1 cellular context compared by ENCODE assay signal in the genomic region with DNA sequence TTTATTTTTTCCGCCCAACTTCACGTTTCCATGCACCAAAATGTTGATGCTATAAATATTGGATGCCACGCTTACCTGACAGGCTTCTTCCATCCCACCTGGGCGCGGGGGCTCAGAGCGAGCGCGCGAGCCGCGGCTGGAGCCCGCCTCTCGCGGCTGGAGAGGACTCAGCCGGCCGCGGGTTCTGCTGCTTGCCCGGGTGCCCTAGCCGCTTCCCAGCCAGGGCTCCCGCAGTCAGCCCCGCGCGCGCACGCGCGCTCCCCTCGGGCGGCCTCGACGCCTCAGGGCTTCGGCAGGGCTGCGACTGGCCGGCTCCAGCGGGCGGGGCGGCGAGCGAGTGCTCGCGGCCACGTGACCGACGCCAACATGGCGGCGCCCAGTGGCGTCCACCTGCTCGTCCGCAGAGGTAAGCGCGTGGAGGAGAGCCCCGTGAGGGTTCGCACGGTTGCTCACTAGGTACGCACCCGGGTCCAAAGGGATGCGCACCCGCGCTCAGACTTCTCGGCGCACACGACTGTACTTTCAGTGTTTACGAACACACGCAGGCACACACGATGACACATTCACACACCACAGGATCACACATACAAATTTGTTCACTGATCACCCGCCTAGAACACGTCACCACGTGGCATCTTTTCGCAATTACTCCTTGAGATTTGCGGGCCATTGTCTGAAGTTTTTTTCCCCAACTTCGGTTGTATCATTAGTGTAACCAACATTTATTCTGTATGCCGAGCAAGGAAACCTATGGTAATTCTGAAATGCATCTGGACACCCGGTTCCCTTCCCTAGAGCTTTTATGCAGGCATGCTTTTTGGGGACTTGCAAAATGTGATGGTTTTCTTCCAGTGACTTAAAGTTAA.
TF ChIP-seq lines count a peak whose summit lies in the region.

A gene (plus strand): TSS at position 350 of the 866 bp plus-strand sequence. CDS start 17 bp downstream, at position 367.

TF ChIP-seq in K562, 482 proteins besides CTCF, POLR2A, EP300 and RAD21 (continued from another document):
- TF ChIP-seq, protein P1, sequence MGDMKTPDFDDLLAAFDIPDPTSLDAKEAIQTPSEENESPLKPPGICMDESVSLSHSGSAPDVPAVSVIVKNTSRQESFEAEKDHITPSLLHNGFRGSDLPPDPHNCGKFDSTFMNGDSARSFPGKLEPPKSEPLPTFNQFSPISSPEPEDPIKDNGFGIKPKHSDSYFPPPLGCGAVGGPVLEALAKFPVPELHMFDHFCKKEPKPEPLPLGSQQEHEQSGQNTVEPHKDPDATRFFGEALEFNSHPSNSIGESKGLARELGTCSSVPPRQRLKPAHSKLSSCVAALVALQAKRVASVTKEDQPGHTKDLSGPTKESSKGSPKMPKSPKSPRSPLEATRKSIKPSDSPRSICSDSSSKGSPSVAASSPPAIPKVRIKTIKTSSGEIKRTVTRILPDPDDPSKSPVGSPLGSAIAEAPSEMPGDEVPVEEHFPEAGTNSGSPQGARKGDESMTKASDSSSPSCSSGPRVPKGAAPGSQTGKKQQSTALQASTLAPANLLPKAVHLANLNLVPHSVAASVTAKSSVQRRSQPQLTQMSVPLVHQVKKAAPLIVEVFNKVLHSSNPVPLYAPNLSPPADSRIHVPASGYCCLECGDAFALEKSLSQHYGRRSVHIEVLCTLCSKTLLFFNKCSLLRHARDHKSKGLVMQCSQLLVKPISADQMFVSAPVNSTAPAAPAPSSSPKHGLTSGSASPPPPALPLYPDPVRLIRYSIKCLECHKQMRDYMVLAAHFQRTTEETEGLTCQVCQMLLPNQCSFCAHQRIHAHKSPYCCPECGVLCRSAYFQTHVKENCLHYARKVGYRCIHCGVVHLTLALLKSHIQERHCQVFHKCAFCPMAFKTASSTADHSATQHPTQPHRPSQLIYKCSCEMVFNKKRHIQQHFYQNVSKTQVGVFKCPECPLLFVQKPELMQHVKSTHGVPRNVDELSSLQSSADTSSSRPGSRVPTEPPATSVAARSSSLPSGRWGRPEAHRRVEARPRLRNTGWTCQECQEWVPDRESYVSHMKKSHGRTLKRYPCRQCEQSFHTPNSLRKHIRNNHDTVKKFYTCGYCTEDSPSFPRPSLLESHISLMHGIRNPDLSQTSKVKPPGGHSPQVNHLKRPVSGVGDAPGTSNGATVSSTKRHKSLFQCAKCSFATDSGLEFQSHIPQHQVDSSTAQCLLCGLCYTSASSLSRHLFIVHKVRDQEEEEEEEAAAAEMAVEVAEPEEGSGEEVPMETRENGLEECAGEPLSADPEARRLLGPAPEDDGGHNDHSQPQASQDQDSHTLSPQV (IDR thresholded peaks at IDR 0.05) = peak; percentile 71
- TF ChIP-seq ZNF785 (CRISPR knock-in tag; IDR thresholded peaks at IDR 0.05) (no peak), MXI1 (IDR thresholded peaks at IDR 0.05; ENCODE audit: low read depth, low read length) (peak; percentile 82), SMAD2 (IDR thresholded peaks at IDR 0.05; ENCODE audit: low read depth, low read length) (no peak), LCOR (CRISPR knock-in tag; IDR thresholded peaks at IDR 0.05) (peak; percentile 83), L3MBTL2 (IDR thresholded peaks at IDR 0.05) (peak; percentile 97), SOX6 (IDR thresholded peaks at IDR 0.05) (peak; percentile 72)
- TF ChIP-seq, protein P2, sequence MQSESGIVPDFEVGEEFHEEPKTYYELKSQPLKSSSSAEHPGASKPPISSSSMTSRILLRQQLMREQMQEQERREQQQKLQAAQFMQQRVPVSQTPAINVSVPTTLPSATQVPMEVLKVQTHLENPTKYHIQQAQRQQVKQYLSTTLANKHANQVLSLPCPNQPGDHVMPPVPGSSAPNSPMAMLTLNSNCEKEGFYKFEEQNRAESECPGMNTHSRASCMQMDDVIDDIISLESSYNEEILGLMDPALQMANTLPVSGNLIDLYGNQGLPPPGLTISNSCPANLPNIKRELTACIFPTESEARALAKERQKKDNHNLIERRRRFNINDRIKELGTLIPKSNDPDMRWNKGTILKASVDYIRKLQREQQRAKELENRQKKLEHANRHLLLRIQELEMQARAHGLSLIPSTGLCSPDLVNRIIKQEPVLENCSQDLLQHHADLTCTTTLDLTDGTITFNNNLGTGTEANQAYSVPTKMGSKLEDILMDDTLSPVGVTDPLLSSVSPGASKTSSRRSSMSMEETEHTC (IDR thresholded peaks at IDR 0.05) = peak; percentile 72; the same call in 1 of the 2 replicates
- TF ChIP-seq, protein P3, sequence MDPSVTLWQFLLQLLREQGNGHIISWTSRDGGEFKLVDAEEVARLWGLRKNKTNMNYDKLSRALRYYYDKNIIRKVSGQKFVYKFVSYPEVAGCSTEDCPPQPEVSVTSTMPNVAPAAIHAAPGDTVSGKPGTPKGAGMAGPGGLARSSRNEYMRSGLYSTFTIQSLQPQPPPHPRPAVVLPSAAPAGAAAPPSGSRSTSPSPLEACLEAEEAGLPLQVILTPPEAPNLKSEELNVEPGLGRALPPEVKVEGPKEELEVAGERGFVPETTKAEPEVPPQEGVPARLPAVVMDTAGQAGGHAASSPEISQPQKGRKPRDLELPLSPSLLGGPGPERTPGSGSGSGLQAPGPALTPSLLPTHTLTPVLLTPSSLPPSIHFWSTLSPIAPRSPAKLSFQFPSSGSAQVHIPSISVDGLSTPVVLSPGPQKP (CRISPR knock-in tag; IDR thresholded peaks at IDR 0.05) = no peak
- TF ChIP-seq, protein P4, sequence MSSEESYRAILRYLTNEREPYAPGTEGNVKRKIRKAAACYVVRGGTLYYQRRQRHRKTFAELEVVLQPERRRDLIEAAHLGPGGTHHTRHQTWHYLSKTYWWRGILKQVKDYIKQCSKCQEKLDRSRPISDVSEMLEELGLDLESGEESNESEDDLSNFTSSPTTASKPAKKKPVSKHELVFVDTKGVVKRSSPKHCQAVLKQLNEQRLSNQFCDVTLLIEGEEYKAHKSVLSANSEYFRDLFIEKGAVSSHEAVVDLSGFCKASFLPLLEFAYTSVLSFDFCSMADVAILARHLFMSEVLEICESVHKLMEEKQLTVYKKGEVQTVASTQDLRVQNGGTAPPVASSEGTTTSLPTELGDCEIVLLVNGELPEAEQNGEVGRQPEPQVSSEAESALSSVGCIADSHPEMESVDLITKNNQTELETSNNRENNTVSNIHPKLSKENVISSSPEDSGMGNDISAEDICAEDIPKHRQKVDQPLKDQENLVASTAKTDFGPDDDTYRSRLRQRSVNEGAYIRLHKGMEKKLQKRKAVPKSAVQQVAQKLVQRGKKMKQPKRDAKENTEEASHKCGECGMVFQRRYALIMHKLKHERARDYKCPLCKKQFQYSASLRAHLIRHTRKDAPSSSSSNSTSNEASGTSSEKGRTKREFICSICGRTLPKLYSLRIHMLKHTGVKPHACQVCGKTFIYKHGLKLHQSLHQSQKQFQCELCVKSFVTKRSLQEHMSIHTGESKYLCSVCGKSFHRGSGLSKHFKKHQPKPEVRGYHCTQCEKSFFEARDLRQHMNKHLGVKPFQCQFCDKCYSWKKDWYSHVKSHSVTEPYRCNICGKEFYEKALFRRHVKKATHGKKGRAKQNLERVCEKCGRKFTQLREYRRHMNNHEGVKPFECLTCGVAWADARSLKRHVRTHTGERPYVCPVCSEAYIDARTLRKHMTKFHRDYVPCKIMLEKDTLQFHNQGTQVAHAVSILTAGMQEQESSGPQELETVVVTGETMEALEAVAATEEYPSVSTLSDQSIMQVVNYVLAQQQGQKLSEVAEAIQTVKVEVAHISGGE (CRISPR knock-in tag; IDR thresholded peaks at IDR 0.05) = peak in 1 of 3 experiments; percentile 29; a peak in 1 of 6 replicates
- TF ChIP-seq, protein P5, sequence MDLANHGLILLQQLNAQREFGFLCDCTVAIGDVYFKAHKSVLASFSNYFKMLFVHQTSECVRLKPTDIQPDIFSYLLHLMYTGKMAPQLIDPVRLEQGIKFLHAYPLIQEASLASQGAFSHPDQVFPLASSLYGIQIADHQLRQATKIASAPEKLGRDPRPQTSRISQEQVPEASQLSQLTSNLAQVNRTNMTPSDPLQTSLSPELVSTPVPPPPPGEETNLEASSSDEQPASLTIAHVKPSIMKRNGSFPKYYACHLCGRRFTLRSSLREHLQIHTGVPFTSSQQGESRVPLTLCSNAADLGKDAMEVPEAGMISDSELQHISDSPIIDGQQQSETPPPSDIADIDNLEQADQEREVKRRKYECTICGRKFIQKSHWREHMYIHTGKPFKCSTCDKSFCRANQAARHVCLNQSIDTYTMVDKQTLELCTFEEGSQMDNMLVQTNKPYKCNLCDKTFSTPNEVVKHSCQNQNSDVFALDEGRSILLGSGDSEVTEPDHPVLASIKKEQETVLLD (IDR thresholded peaks at IDR 0.05) = peak; percentile 73
- TF ChIP-seq, protein P6, sequence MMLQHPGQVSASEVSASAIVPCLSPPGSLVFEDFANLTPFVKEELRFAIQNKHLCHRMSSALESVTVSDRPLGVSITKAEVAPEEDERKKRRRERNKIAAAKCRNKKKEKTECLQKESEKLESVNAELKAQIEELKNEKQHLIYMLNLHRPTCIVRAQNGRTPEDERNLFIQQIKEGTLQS (IDR thresholded peaks at IDR 0.05) = peak; percentile 82
- TF ChIP-seq, protein P6 (CRISPR knock-in tag; conservative IDR thresholded peaks at IDR 0.05) = peak; percentile 26; the same call in 1 of the 2 replicates
